1 cellular context compared by ENCODE assay signal in genomic region chr4:88549815-88550214, GRCh38.
TF ChIP-seq lines count a peak whose summit lies in the region.

No MANE protein-coding gene starts in this region.

TF ChIP-seq in GM23338, 12 proteins besides CTCF, POLR2A, EP300 and RAD21 (continued from another document):
- TF ChIP-seq, protein P1, sequence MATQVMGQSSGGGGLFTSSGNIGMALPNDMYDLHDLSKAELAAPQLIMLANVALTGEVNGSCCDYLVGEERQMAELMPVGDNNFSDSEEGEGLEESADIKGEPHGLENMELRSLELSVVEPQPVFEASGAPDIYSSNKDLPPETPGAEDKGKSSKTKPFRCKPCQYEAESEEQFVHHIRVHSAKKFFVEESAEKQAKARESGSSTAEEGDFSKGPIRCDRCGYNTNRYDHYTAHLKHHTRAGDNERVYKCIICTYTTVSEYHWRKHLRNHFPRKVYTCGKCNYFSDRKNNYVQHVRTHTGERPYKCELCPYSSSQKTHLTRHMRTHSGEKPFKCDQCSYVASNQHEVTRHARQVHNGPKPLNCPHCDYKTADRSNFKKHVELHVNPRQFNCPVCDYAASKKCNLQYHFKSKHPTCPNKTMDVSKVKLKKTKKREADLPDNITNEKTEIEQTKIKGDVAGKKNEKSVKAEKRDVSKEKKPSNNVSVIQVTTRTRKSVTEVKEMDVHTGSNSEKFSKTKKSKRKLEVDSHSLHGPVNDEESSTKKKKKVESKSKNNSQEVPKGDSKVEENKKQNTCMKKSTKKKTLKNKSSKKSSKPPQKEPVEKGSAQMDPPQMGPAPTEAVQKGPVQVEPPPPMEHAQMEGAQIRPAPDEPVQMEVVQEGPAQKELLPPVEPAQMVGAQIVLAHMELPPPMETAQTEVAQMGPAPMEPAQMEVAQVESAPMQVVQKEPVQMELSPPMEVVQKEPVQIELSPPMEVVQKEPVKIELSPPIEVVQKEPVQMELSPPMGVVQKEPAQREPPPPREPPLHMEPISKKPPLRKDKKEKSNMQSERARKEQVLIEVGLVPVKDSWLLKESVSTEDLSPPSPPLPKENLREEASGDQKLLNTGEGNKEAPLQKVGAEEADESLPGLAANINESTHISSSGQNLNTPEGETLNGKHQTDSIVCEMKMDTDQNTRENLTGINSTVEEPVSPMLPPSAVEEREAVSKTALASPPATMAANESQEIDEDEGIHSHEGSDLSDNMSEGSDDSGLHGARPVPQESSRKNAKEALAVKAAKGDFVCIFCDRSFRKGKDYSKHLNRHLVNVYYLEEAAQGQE (IDR thresholded peaks at IDR 0.05; ENCODE audit: unreplicated experiment): no peak
